ENCODE assay signal across 8 cellular contexts in genomic region chr17:32875904-32876413, GRCh38. TPM values are rescaled to one million over a fixed set of nuclear protein-coding genes. Genes with fewer than 3 reads are reported as not detected.
DNase-seq lines count a peak whose midpoint lies in the region; ATAC-seq and TF ChIP-seq lines count a peak whose summit lies in the region.

No MANE protein-coding gene starts in this region.

- no peaks in the 10 kb centered on the region for H3K36me3 Mint-ChIP-seq in T-helper 2 cell treated with Interferon-gamma antibody and Interleukin-4, amounts not matched to agents 5 μg/mL and 100 μg/mL, for 36 hours (ENCODE audit: low read depth)
- H3K36me3 Mint-ChIP-seq in activated T-helper 17 cell treated with anti-CD3 and anti-CD28 coated beads, Interleukin-2, amount 50 U/mL, for 72 hours (ENCODE audit: low read depth), result peaks cover 13% of the 10 kb centered on the region

- H3K4me1 Mint-ChIP-seq in T-helper 2 cell treated with Interferon-gamma antibody and Interleukin-4, amounts not matched to agents 5 μg/mL and 100 μg/mL, for 36 hours (ENCODE audit: low read depth), result peaks cover 11% of the 10 kb centered on the region
- peaks cover 9% of the 10 kb centered on the region for H3K4me1 Mint-ChIP-seq in activated T-helper 17 cell treated with anti-CD3 and anti-CD28 coated beads, Interleukin-2, amount 50 U/mL, for 72 hours

- no peak for TF ChIP-seq CTCF in stomach (IDR thresholded peaks at IDR 0.05)

- no peak for DNase-seq in T-helper 2 cell treated with Interferon-gamma antibody and Interleukin-4, amounts not matched to agents 5 μg/mL and 100 μg/mL, for 36 hours (ENCODE audit: low spot score)
- DNase-seq in T-helper 2 cell, result no peak
- DNase-seq in stomach, result no peak

- H3K36me3 ChIP-seq in stomach, result no peaks in the 10 kb centered on the region

- H3K27ac ChIP-seq in stomach, result peak overlapping the region; percentile 91 to 100 (median 99)

- no peak for TF ChIP-seq POLR2A in stomach (IDR thresholded peaks at IDR 0.05)

- H3K4me3 Mint-ChIP-seq in T-helper 2 cell treated with Interferon-gamma antibody and Interleukin-4, amounts not matched to agents 5 μg/mL and 100 μg/mL, for 36 hours, result peak overlapping the region; percentile 94
- H3K4me3 Mint-ChIP-seq in activated T-helper 17 cell treated with anti-CD3 and anti-CD28 coated beads, Interleukin-2, amount 50 U/mL, for 72 hours, result peak overlapping the region; percentile 93

- no peak for ATAC-seq in activated T-helper 17 cell treated with anti-CD3 and anti-CD28 coated beads, Interleukin-2, amount 50 U/mL, for 72 hours (replicated peaks)
- ATAC-seq in GM21723 (IDR thresholded peaks at IDR 0.05; ENCODE audit: unreplicated experiment), result no peak
- ATAC-seq in HG03196 (IDR thresholded peaks at IDR 0.05; ENCODE audit: unreplicated experiment), result no peak
- no peak for ATAC-seq in HG02623 (IDR thresholded peaks at IDR 0.05; ENCODE audit: unreplicated experiment)

- intact Hi-C loops in stomach (cut with DNase I; ENCODE audit: low total_unique reads), result loop anchor here (5.0 kb wide), 1 partner anchor 94 kb away; no protein-coding TSS in a partner anchor

- peaks cover 0 to 58% (median 36%) of the 10 kb centered on the region in 4 donors for H3K4me1 ChIP-seq in stomach

- peaks cover 9% of the 10 kb centered on the region for H3K27me3 Mint-ChIP-seq in T-helper 2 cell treated with Interferon-gamma antibody and Interleukin-4, amounts not matched to agents 5 μg/mL and 100 μg/mL, for 36 hours (ENCODE audit: low read depth)
- peaks cover 3% of the 10 kb centered on the region for H3K27me3 Mint-ChIP-seq in activated T-helper 17 cell treated with anti-CD3 and anti-CD28 coated beads, Interleukin-2, amount 50 U/mL, for 72 hours

- H3K9me3 ChIP-seq in stomach, result no peaks in the 10 kb centered on the region

- peak overlapping the region; percentile 70 for H3K4me3 ChIP-seq in iPS-11a (ENCODE audit: low read depth, low read length)
- peak overlapping the region; percentile 74 to 97 (median 90) for H3K4me3 ChIP-seq in stomach

- no peak for TF ChIP-seq EP300 in stomach (IDR thresholded peaks at IDR 0.05)

- 2 to 5% (median 4%) methylated on average over 15 of the region's 15 CpGs for WGBS in stomach, 5 donors

- no peaks in the 10 kb centered on the region for H3K27me3 ChIP-seq in stomach

- no peaks in the 10 kb centered on the region for H3K9me3 Mint-ChIP-seq in T-helper 2 cell treated with Interferon-gamma antibody and Interleukin-4, amounts not matched to agents 5 μg/mL and 100 μg/mL, for 36 hours
- H3K9me3 Mint-ChIP-seq in activated T-helper 17 cell treated with anti-CD3 and anti-CD28 coated beads, Interleukin-2, amount 50 U/mL, for 72 hours, result no peaks in the 10 kb centered on the region

- peak overlapping the region; percentile 74 for H3K27ac Mint-ChIP-seq in T-helper 2 cell treated with Interferon-gamma antibody and Interleukin-4, amounts not matched to agents 5 μg/mL and 100 μg/mL, for 36 hours
- H3K27ac Mint-ChIP-seq in activated T-helper 17 cell treated with anti-CD3 and anti-CD28 coated beads, Interleukin-2, amount 50 U/mL, for 72 hours, result peak overlapping the region; percentile 88

RNA-seq across cellular contexts. Expression of gene MYO1D, which starts 1.0 kb away (rescaled TPM):
- 10 to 100 TPM in 1 of 2 donors, 1 to 10 TPM in 1; 9.1 to 32.0 TPM for total RNA-seq in activated T-helper 17 cell treated with anti-CD3 and anti-CD28 coated beads, Interleukin-2, amount 50 U/mL, for 72 hours
- total RNA-seq in stomach, result 100 to 1,000 TPM in 3 of 5 donors, 10 to 100 TPM in 2; 69.3 to 727 (median 106) TPM
- 10 to 100 TPM; 11.6 to 14.5 (median 13.5) TPM for polyA plus RNA-seq in stomach

RNA-seq across cellular contexts. Expression of gene TMEM98, which starts 52.0 kb away (rescaled TPM):
- under 1 TPM in 1 of 2 donors, not detected in 1; 0.21 TPM for total RNA-seq in activated T-helper 17 cell treated with anti-CD3 and anti-CD28 coated beads, Interleukin-2, amount 50 U/mL, for 72 hours
- 100 to 1,000 TPM in 4 of 5 donors, 10 to 100 TPM in 1; 46.4 to 161 (median 104) TPM for total RNA-seq in stomach
- polyA plus RNA-seq in stomach, result 10 to 100 TPM; 43.7 to 49.6 (median 49.5) TPM

Comparison
In these comparisons a context has a peak if more than half of its experiments do, and no peak if none do; other contexts are left out.
1. RNA of gene TMEM98, which starts 52.0 kb away (total RNA-seq): 46.4 to 161 TPM in stomach; 0.21 TPM in activated T-helper 17 cell treated with anti-CD3 and anti-CD28 coated beads, Interleukin-2, amount 50 U/mL, for 72 hours; every median in the first group is over 10 times any median in the second.